In the genomic region with DNA sequence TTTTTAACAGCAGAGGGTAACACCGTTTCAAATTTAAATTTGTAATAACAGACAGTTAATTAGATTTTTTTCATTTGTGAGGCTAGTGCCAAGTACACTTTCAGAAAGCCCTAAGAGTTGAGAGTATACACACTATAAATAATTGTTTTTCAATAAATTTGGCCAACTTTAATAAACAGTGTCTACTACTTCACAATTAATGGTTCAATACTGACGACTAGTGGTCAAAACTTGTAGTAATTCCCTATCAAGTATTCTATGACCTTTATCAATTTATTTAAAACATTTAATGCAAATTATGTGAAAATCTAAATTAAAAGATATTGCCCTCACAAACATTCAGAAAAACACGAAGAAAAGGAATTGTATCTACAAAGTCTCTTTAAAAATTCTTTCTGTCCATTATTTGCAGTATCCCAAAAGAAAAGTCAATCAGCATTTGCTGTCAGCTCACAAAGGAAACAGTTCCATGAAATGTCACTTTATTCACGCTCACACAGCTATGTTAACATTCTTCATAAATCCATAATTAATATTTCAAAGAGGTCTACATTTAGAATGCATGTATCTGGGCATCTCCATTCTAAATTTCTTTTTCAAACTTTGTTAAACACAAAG, we compare ENCODE assay signal across 8 cellular contexts.
DNase-seq lines count a peak whose midpoint lies in the region; ATAC-seq and TF ChIP-seq lines count a peak whose summit lies in the region.

No MANE protein-coding gene starts in this region.

- H3K27ac Mint-ChIP-seq in natural killer cell = no peak overlapping the region
- H3K27ac Mint-ChIP-seq in natural killer cell treated with Interleukin-12 subunit alpha and Interleukin-12 subunit beta and Interleukin-15 and Interleukin-18, amount 100 ng/mL, for 72 hours = no peak overlapping the region
- H3K27ac Mint-ChIP-seq in activated naive CD8-positive, alpha-beta T cell treated with anti-CD3 and anti-CD28 coated beads, Interleukin-2, amount 50 U/mL, for 24 hours = no peak overlapping the region

- no peaks in the 10 kb centered on the region for H3K9me2 ChIP-seq in SK-N-SH

- 28% methylated on average over 4 of the region's 4 CpGs for WGBS in SK-N-SH (ENCODE audit: low lambda C conversion rate)
- WGBS in stomach, 5 donors = 26 to 36% (median 32%) methylated on average over 4 of the region's 4 CpGs

- TF ChIP-seq CTCF in natural killer cell (IDR thresholded peaks at IDR 0.05) (peak; percentile 57), SK-N-SH (IDR thresholded peaks at IDR 0.05) (peak; percentile 77), stomach (IDR thresholded peaks at IDR 0.05) (peak in 5 of 7 experiments; percentile 25 to 68 (median 55))

- CTCF ChIA-PET in SK-N-SH (lab: Yijun Ruan, JAX) = interaction anchor here (0.7 to 3.3 kb wide), 20 partner anchors 12 to 1881 kb away, joined by 3 to 37 read pairs (median 4); no protein-coding TSS in a partner anchor

- H3K4me2 ChIP-seq in SK-N-SH = no peak overlapping the region

- H3K27me3 ChIP-seq in SK-N-SH (ENCODE audit: insufficient read depth) = no peaks in the 10 kb centered on the region
- H3K27me3 ChIP-seq in stomach = no peaks in the 10 kb centered on the region

- POLR2A ChIA-PET in SK-N-SH (lab: Yijun Ruan, JAX) = no interaction called here

- H3K9me3 Mint-ChIP-seq in natural killer cell = no peaks in the 10 kb centered on the region
- H3K9me3 Mint-ChIP-seq in natural killer cell treated with Interleukin-12 subunit alpha and Interleukin-12 subunit beta and Interleukin-15 and Interleukin-18, amount 100 ng/mL, for 72 hours = no peaks in the 10 kb centered on the region
- H3K9me3 Mint-ChIP-seq in activated naive CD8-positive, alpha-beta T cell treated with anti-CD3 and anti-CD28 coated beads, Interleukin-2, amount 50 U/mL, for 24 hours = no peaks in the 10 kb centered on the region

- H3K79me2 ChIP-seq in SK-N-SH (ENCODE audit: insufficient read depth) = no peaks in the 10 kb centered on the region

- intact Hi-C loops in natural killer cell (cut with micrococcal nuclease) (no loop called here), stomach (cut with DNase I; ENCODE audit: low total_unique reads) (no loop called here)

- H3K4me1 ChIP-seq in SK-N-SH (ENCODE audit: control insufficient read depth in 1 of 2, insufficient read depth in 2 of 2, low read depth in 1 of 2, low read length in 1 of 2) (no peaks in the 10 kb centered on the region), stomach (peaks cover 0 to 3% (median 0%) of the 10 kb centered on the region in 4 donors)

- TF ChIP-seq EP300 in SK-N-SH (IDR thresholded peaks at IDR 0.05; ENCODE audit: borderline replicate concordance in 1 of 2, low read depth in 1 of 2, low read length in 1 of 2) (no peak), stomach (IDR thresholded peaks at IDR 0.05) (no peak)

- H3K36me3 ChIP-seq in SK-N-SH (replicated peaks in 1 of 2; ENCODE audit: control insufficient read depth in 1 of 2, insufficient read depth in 2 of 2, low read length in 1 of 2) (no peaks in the 10 kb centered on the region), stomach (no peaks in the 10 kb centered on the region)

- no peak overlapping the region for H3K4me3 ChIP-seq in SK-N-SH (ENCODE audit: low read depth in 2 of 2, low read length in 1 of 2)
- no peak overlapping the region for H3K4me3 ChIP-seq in stomach

- H3K27ac ChIP-seq in SK-N-SH (ENCODE audit: low read depth in 2 of 2, low read length in 1 of 2) (no peak overlapping the region), stomach (no peak overlapping the region)

- no peak overlapping the region for H2AFZ ChIP-seq in SK-N-SH (ENCODE audit: low read depth)

- H3K4me3 Mint-ChIP-seq in natural killer cell = no peak overlapping the region
- no peak overlapping the region for H3K4me3 Mint-ChIP-seq in natural killer cell treated with Interleukin-12 subunit alpha and Interleukin-12 subunit beta and Interleukin-15 and Interleukin-18, amount 100 ng/mL, for 72 hours
- H3K4me3 Mint-ChIP-seq in activated naive CD8-positive, alpha-beta T cell treated with anti-CD3 and anti-CD28 coated beads, Interleukin-2, amount 50 U/mL, for 24 hours = no peak overlapping the region

- no peaks in the 10 kb centered on the region for H3K27me3 Mint-ChIP-seq in natural killer cell (ENCODE audit: low read depth in 2 of 2)
- H3K27me3 Mint-ChIP-seq in natural killer cell treated with Interleukin-12 subunit alpha and Interleukin-12 subunit beta and Interleukin-15 and Interleukin-18, amount 100 ng/mL, for 72 hours = no peaks in the 10 kb centered on the region
- no peaks in the 10 kb centered on the region for H3K27me3 Mint-ChIP-seq in activated naive CD8-positive, alpha-beta T cell treated with anti-CD3 and anti-CD28 coated beads, Interleukin-2, amount 50 U/mL, for 24 hours

- no peak for ATAC-seq in natural killer cell
- no peak for ATAC-seq in natural killer cell treated with Interleukin-12 subunit alpha and Interleukin-12 subunit beta and Interleukin-15 and Interleukin-18, amount 100 ng/mL, for 72 hours
- peak; percentile 68 for ATAC-seq in HG03571 (IDR thresholded peaks at IDR 0.05; ENCODE audit: unreplicated experiment)
- no peak for ATAC-seq in activated naive CD8-positive, alpha-beta T cell treated with anti-CD3 and anti-CD28 coated beads, Interleukin-2, amount 50 U/mL, for 24 hours

- peak; percentile 77 for TF ChIP-seq RAD21 in SK-N-SH (IDR thresholded peaks at IDR 0.05; ENCODE audit: low read length)

- H3F3A ChIP-seq in SK-N-SH (replicated peaks; ENCODE audit: insufficient read depth) = peaks cover 5% of the 10 kb centered on the region

- no peak overlapping the region for H3K9ac ChIP-seq in SK-N-SH

- no peak for DNase-seq in natural killer cell
- no peak for DNase-seq in natural killer cell treated with Interleukin-12 subunit alpha and Interleukin-12 subunit beta and Interleukin-15 and Interleukin-18, amount 100 ng/mL, for 72 hours (ENCODE audit: low spot score)
- peak; percentile 5 for DNase-seq in SK-N-SH
- peak; percentile 3 for DNase-seq in germinal center (ENCODE audit: low spot score)
- DNase-seq in stomach = no peak
- no peak for DNase-seq in activated naive CD8-positive, alpha-beta T cell treated with anti-CD3 and anti-CD28 coated beads, Interleukin-2, amount 50 U/mL, for 24 hours
- DNase-seq in activated CD8-positive, alpha-beta memory T cell treated with anti-CD3 and anti-CD28 coated beads for 24 hours = no peak

- no peaks in the 10 kb centered on the region for H3K36me3 Mint-ChIP-seq in natural killer cell
- no peaks in the 10 kb centered on the region for H3K36me3 Mint-ChIP-seq in natural killer cell treated with Interleukin-12 subunit alpha and Interleukin-12 subunit beta and Interleukin-15 and Interleukin-18, amount 100 ng/mL, for 72 hours
- H3K36me3 Mint-ChIP-seq in activated naive CD8-positive, alpha-beta T cell treated with anti-CD3 and anti-CD28 coated beads, Interleukin-2, amount 50 U/mL, for 24 hours (ENCODE audit: low read depth) = no peaks in the 10 kb centered on the region

- H3K4me1 Mint-ChIP-seq in natural killer cell = no peaks in the 10 kb centered on the region
- no peaks in the 10 kb centered on the region for H3K4me1 Mint-ChIP-seq in natural killer cell treated with Interleukin-12 subunit alpha and Interleukin-12 subunit beta and Interleukin-15 and Interleukin-18, amount 100 ng/mL, for 72 hours (ENCODE audit: low read depth in 2 of 2)
- H3K4me1 Mint-ChIP-seq in activated naive CD8-positive, alpha-beta T cell treated with anti-CD3 and anti-CD28 coated beads, Interleukin-2, amount 50 U/mL, for 24 hours = no peaks in the 10 kb centered on the region

- H4K20me1 ChIP-seq in SK-N-SH (ENCODE audit: insufficient read depth) = no peaks in the 10 kb centered on the region

- H3K9me3 ChIP-seq in SK-N-SH = peaks cover 12% of the 10 kb centered on the region
- no peaks in the 10 kb centered on the region for H3K9me3 ChIP-seq in stomach

- TF ChIP-seq POLR2A in stomach (IDR thresholded peaks at IDR 0.05) = no peak

TF ChIP-seq in SK-N-SH, 30 proteins besides CTCF, POLR2A, EP300 and RAD21:
- TF ChIP-seq SMC3 (IDR thresholded peaks at IDR 0.05; ENCODE audit: low read depth, low read length) = peak; percentile 56
- TF ChIP-seq, protein P1, sequence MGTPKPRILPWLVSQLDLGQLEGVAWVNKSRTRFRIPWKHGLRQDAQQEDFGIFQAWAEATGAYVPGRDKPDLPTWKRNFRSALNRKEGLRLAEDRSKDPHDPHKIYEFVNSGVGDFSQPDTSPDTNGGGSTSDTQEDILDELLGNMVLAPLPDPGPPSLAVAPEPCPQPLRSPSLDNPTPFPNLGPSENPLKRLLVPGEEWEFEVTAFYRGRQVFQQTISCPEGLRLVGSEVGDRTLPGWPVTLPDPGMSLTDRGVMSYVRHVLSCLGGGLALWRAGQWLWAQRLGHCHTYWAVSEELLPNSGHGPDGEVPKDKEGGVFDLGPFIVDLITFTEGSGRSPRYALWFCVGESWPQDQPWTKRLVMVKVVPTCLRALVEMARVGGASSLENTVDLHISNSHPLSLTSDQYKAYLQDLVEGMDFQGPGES (IDR thresholded peaks at IDR 0.05; ENCODE audit: low read depth, low read length) = no peak

Comparison
In these comparisons a context has a peak if more than half of its experiments do, and no peak if none do; other contexts are left out.
1. DNase-seq: peak in SK-N-SH (single experiment) and germinal center (single experiment); none in natural killer cell (single experiment), natural killer cell treated with Interleukin-12 subunit alpha and Interleukin-12 subunit beta and Interleukin-15 and Interleukin-18, amount 100 ng/mL, for 72 hours (single experiment), stomach (single experiment), activated naive CD8-positive, alpha-beta T cell treated with anti-CD3 and anti-CD28 coated beads, Interleukin-2, amount 50 U/mL, for 24 hours (single experiment) and activated CD8-positive, alpha-beta memory T cell treated with anti-CD3 and anti-CD28 coated beads for 24 hours (single experiment).
2. Peak in every context shown above with its lines, with median percentiles within 50 percentile points of each other: CTCF ChIP-seq.